ENCODE assay signal across 8 cellular contexts in genomic region chr3:120348065-120348980, GRCh38. TPM values are rescaled to one million over a fixed set of nuclear protein-coding genes. Genes with fewer than 3 reads are reported as not detected.
DNase-seq lines count a peak whose midpoint lies in the region; ATAC-seq and TF ChIP-seq lines count a peak whose summit lies in the region.

No MANE protein-coding gene starts in this region.

- peaks cover 23% of the 10 kb centered on the region for H3K36me3 Mint-ChIP-seq in stimulated activated memory B cell treated with anti-CD40 and anti-IgM and Interleukin-4, amounts not matched to agents 10 μg/mL and 1 μg/mL and 100 μg/mL, for 72 hours

- no peak; the same call in 1 of the 2 replicates for TF ChIP-seq CTCF in WI38 (IDR thresholded peaks at IDR 0.05; ENCODE audit: low read depth, low read length)
- no peak for TF ChIP-seq CTCF in choroid plexus epithelial cell (conservative IDR thresholded peaks at IDR 0.05; ENCODE audit: low read depth, low read length)

- ATAC-seq in HG02798 (IDR thresholded peaks at IDR 0.05; ENCODE audit: poor library complexity, unreplicated experiment) = peak; percentile 55
- ATAC-seq in stimulated activated memory B cell treated with anti-CD40 and anti-IgM and Interleukin-4, amounts not matched to agents 10 μg/mL and 1 μg/mL and 100 μg/mL, for 72 hours = peak; percentile 73

- H3K27ac Mint-ChIP-seq in stimulated activated memory B cell treated with anti-CD40 and anti-IgM and Interleukin-4, amounts not matched to agents 10 μg/mL and 1 μg/mL and 100 μg/mL, for 72 hours = peak overlapping the region; percentile 90

- DNase-seq in activated CD4-positive, CD25-positive, alpha-beta regulatory T cell (lab: John Stamatoyannopoulos, UW) = peak in 3 of 4 experiments; percentile 18 to 45 (median 40)
- DNase-seq in activated CD4-positive, CD25-positive, alpha-beta regulatory T cell treated with anti-CD3 and anti-CD28 coated beads, Interleukin-2, amount 50 U/mL, for 72 hours = no peak
- DNase-seq in NCI-H128 (lab: John Stamatoyannopoulos, UW; ENCODE audit: unreplicated experiment) (peak; percentile 55), choroid plexus epithelial cell (ENCODE audit: low read depth) (peak; percentile 36), lung microvascular endothelial cell (ENCODE audit: low read depth in 2 of 2) (peak; percentile 8 to 10)

- no peaks in the 10 kb centered on the region for H3K9me3 Mint-ChIP-seq in stimulated activated memory B cell treated with anti-CD40 and anti-IgM and Interleukin-4, amounts not matched to agents 10 μg/mL and 1 μg/mL and 100 μg/mL, for 72 hours

- H3K4me3 Mint-ChIP-seq in stimulated activated memory B cell treated with anti-CD40 and anti-IgM and Interleukin-4, amounts not matched to agents 10 μg/mL and 1 μg/mL and 100 μg/mL, for 72 hours = peak overlapping the region; percentile 87

- H3K4me3 ChIP-seq in WI38 (ENCODE audit: low read depth, low read length) (peak overlapping the region; percentile 78), choroid plexus epithelial cell (ENCODE audit: low read depth, low read length) (peak overlapping the region; percentile 83)

- peaks cover 56% of the 10 kb centered on the region for H3K4me1 Mint-ChIP-seq in stimulated activated memory B cell treated with anti-CD40 and anti-IgM and Interleukin-4, amounts not matched to agents 10 μg/mL and 1 μg/mL and 100 μg/mL, for 72 hours

- no peaks in the 10 kb centered on the region for H3K27me3 Mint-ChIP-seq in stimulated activated memory B cell treated with anti-CD40 and anti-IgM and Interleukin-4, amounts not matched to agents 10 μg/mL and 1 μg/mL and 100 μg/mL, for 72 hours

RNA-seq across cellular contexts. Expression of gene LRRC58, which starts 0.8 kb away (rescaled TPM):
- total RNA-seq in lung microvascular endothelial cell = 6.9 and 7.8 TPM in 2 replicates
